Comparison of ENCODE assay signal across 6 cellular contexts in the genomic region with DNA sequence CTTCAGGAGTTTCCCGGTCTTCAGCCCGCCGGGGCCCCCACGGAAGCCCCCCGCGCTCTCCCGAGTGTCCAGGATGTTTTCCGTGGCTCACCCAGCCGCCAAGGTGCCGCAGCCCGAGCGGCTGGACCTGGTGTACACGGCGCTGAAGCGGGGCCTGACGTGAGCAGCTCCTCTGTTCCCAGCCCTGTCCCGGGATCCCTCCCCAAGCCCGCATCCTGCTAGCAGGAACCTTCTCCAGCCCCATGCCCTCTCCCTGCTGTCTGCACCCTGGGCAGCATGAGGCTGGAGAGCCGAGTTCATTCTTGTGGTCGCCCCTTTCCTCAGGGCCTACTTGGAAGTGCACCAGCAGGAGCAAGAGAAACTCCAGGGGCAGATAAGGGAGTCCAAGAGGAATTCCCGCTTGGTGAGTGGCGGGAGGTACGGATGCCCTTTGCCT. TPM values are rescaled to one million over a fixed set of nuclear protein-coding genes. Genes with fewer than 3 reads are reported as not detected.
DNase-seq lines count a peak whose midpoint lies in the region; ATAC-seq lines count a peak whose summit lies in the region.

No MANE protein-coding gene starts in this region.

- DNase-seq in CD4-positive, CD25-positive, alpha-beta regulatory T cell, result no peak
- peak; percentile 77 for DNase-seq in mesenchymal stem cell
- no peak for DNase-seq in NCI-H2227 treated with DMSO at 0.1 percent for 48 hours (lab: John Stamatoyannopoulos, UW)
- no peak for DNase-seq in activated effector memory CD4-positive, alpha-beta T cell treated with Interleukin-2 at 50 U/mL for 16 hours

- no peak overlapping the region for H4K91ac ChIP-seq in mesenchymal stem cell (ENCODE audit: low read length)

- peak overlapping the region; percentile 91 for H3K9ac ChIP-seq in mesenchymal stem cell (ENCODE audit: low read length)

- peaks cover 26% of the 10 kb centered on the region for H3K27me3 Mint-ChIP-seq in CD4-positive, CD25-positive, alpha-beta regulatory T cell
- no peaks in the 10 kb centered on the region for H3K27me3 Mint-ChIP-seq in activated T-helper 17 cell treated with anti-CD3 and anti-CD28 coated beads, Interleukin-2, amount 50 U/mL, for 72 hours

- H2BK12ac ChIP-seq in mesenchymal stem cell (ENCODE audit: low read length in 2 of 2), result no peak overlapping the region

- H2BK120ac ChIP-seq in mesenchymal stem cell (ENCODE audit: low read depth, low read length), result no peak overlapping the region

- peak overlapping the region in 1 of 2 experiments; percentile 79 for H3K23ac ChIP-seq in mesenchymal stem cell (ENCODE audit: low read length in 2 of 2)

- ATAC-seq in CD4-positive, CD25-positive, alpha-beta regulatory T cell (ENCODE audit: low read depth in 2 of 2), result no peak
- no peak for ATAC-seq in activated T-helper 17 cell treated with anti-CD3 and anti-CD28 coated beads, Interleukin-2, amount 50 U/mL, for 72 hours (replicated peaks)
- no peak for ATAC-seq in HG02938 (IDR thresholded peaks at IDR 0.05; ENCODE audit: unreplicated experiment)

- peak overlapping the region; percentile 96 for H3K4me2 ChIP-seq in mesenchymal stem cell (ENCODE audit: low read length, poor library complexity, severe bottlenecking)

- H2BK5ac ChIP-seq in mesenchymal stem cell (ENCODE audit: low read depth, low read length, poor library complexity, severe bottlenecking), result no peak overlapping the region

- peak overlapping the region; percentile 78 for H3K27ac ChIP-seq in CD4-positive, CD25-positive, alpha-beta regulatory T cell (ENCODE audit: insufficient read depth, low read length, poor library complexity, severe bottlenecking)
- no peak overlapping the region for H3K27ac ChIP-seq in mesenchymal stem cell (ENCODE audit: low read length, poor library complexity, severe bottlenecking)

- peak overlapping the region; percentile 48 to 88 (median 78) for H3K27ac Mint-ChIP-seq in CD4-positive, CD25-positive, alpha-beta regulatory T cell
- H3K27ac Mint-ChIP-seq in activated T-helper 17 cell treated with anti-CD3 and anti-CD28 coated beads, Interleukin-2, amount 50 U/mL, for 72 hours, result peak overlapping the region; percentile 46

- no peak overlapping the region for H2AFZ ChIP-seq in mesenchymal stem cell (ENCODE audit: low read depth, low read length)

- peaks cover 36% of the 10 kb centered on the region for H3K79me1 ChIP-seq in mesenchymal stem cell (replicated peaks; ENCODE audit: low read length, poor library complexity, severe bottlenecking)

- peak overlapping the region; percentile 62 to 85 (median 83) for H3K4me3 Mint-ChIP-seq in CD4-positive, CD25-positive, alpha-beta regulatory T cell
- H3K4me3 Mint-ChIP-seq in activated T-helper 17 cell treated with anti-CD3 and anti-CD28 coated beads, Interleukin-2, amount 50 U/mL, for 72 hours, result peak overlapping the region; percentile 67

- no peak overlapping the region for H4K8ac ChIP-seq in mesenchymal stem cell (ENCODE audit: low read length)

- peaks cover 3% of the 10 kb centered on the region for H3K36me3 ChIP-seq in CD4-positive, CD25-positive, alpha-beta regulatory T cell (ENCODE audit: control insufficient read depth, insufficient read depth, low read length)
- peaks cover 47 to 57% of the 10 kb centered on the region in 2 experiments for H3K36me3 ChIP-seq in mesenchymal stem cell (ENCODE audit: control insufficient read depth in 1 of 2, insufficient read depth in 2 of 2, low read depth in 1 of 2, low read length in 2 of 2)

- no peaks in the 10 kb centered on the region for H3K9me3 ChIP-seq in CD4-positive, CD25-positive, alpha-beta regulatory T cell (ENCODE audit: control insufficient read depth in 2 of 2, low read length in 2 of 2)
- no peaks in the 10 kb centered on the region for H3K9me3 ChIP-seq in mesenchymal stem cell (ENCODE audit: control insufficient read depth, low read length)

- no peak overlapping the region for H2AK5ac ChIP-seq in mesenchymal stem cell (ENCODE audit: low read length, severe bottlenecking)

- WGBS in mesenchymal stem cell, result 23% methylated on average over 23 of the region's 23 CpGs

- H3K36me3 Mint-ChIP-seq in CD4-positive, CD25-positive, alpha-beta regulatory T cell, result peaks cover 12% of the 10 kb centered on the region
- H3K36me3 Mint-ChIP-seq in activated T-helper 17 cell treated with anti-CD3 and anti-CD28 coated beads, Interleukin-2, amount 50 U/mL, for 72 hours (ENCODE audit: low read depth), result peaks cover 49% of the 10 kb centered on the region

- no peak overlapping the region for H3K4me3 ChIP-seq in CD4-positive, CD25-positive, alpha-beta regulatory T cell (ENCODE audit: low read depth, low read length)
- H3K4me3 ChIP-seq in mesenchymal stem cell (ENCODE audit: insufficient read depth in 1 of 2, low read depth in 1 of 2, low read length in 2 of 2), result peak overlapping the region in 1 of 2 experiments; percentile 81

- H3K4me1 ChIP-seq in CD4-positive, CD25-positive, alpha-beta regulatory T cell (ENCODE audit: control insufficient read depth, insufficient read depth, low read length, poor library complexity, severe bottlenecking), result peaks cover 25% of the 10 kb centered on the region
- peaks cover 46% of the 10 kb centered on the region for H3K4me1 ChIP-seq in mesenchymal stem cell (ENCODE audit: control insufficient read depth, insufficient read depth, low read depth, low read length)

- no peak overlapping the region for H3K14ac ChIP-seq in mesenchymal stem cell (ENCODE audit: low read length in 2 of 2)

- no peak overlapping the region for H2BK15ac ChIP-seq in mesenchymal stem cell (ENCODE audit: low read depth, poor library complexity, severe bottlenecking)

- H3K4me1 Mint-ChIP-seq in CD4-positive, CD25-positive, alpha-beta regulatory T cell, result peaks cover 8 to 69% (median 28%) of the 10 kb centered on the region in 4 donors
- peaks cover 22% of the 10 kb centered on the region for H3K4me1 Mint-ChIP-seq in activated T-helper 17 cell treated with anti-CD3 and anti-CD28 coated beads, Interleukin-2, amount 50 U/mL, for 72 hours

- no peaks in the 10 kb centered on the region for H3K27me3 ChIP-seq in CD4-positive, CD25-positive, alpha-beta regulatory T cell (ENCODE audit: control insufficient read depth, insufficient read depth, low read length)
- H3K27me3 ChIP-seq in mesenchymal stem cell (ENCODE audit: control insufficient read depth in 1 of 2, insufficient read depth in 1 of 2, low read length in 2 of 2), result no peaks in the 10 kb centered on the region

- H3K4ac ChIP-seq in mesenchymal stem cell (ENCODE audit: low read depth in 1 of 2, low read length in 2 of 2), result peak overlapping the region in 1 of 2 experiments; percentile 7

- H3K18ac ChIP-seq in mesenchymal stem cell (ENCODE audit: low read depth in 1 of 2, low read length in 2 of 2), result peak overlapping the region; percentile 58 to 83

- H3K9me3 Mint-ChIP-seq in CD4-positive, CD25-positive, alpha-beta regulatory T cell, result no peaks in the 10 kb centered on the region
- no peaks in the 10 kb centered on the region for H3K9me3 Mint-ChIP-seq in activated T-helper 17 cell treated with anti-CD3 and anti-CD28 coated beads, Interleukin-2, amount 50 U/mL, for 72 hours

RNA-seq across cellular contexts. Expression of gene RIPOR1, which starts 10.1 kb away (rescaled TPM):
- 16.6 TPM for total RNA-seq in CD4-positive, CD25-positive, alpha-beta regulatory T cell
- 1 to 10 TPM in 3 of 4 donors, under 1 TPM in 1; 0.91 to 3.1 (median 2.1) TPM for polyA plus RNA-seq in CD4-positive, CD25-positive, alpha-beta regulatory T cell
- total RNA-seq in activated T-helper 17 cell treated with anti-CD3 and anti-CD28 coated beads, Interleukin-2, amount 50 U/mL, for 72 hours, result 10 to 100 TPM; 30.4 to 57.0 TPM
- polyA plus RNA-seq in mesenchymal stem cell (2013, experiment 1 of 2), result 59.7 TPM
- 58.4 TPM for polyA plus RNA-seq in mesenchymal stem cell (2013, experiment 2 of 2)

RNA-seq across cellular contexts. Expression of gene CTCF, which starts 23.6 kb away (rescaled TPM):
- total RNA-seq in CD4-positive, CD25-positive, alpha-beta regulatory T cell, result 63.6 TPM
- polyA plus RNA-seq in CD4-positive, CD25-positive, alpha-beta regulatory T cell, result 10 to 100 TPM; 44.5 to 80.2 (median 52.9) TPM
- total RNA-seq in activated T-helper 17 cell treated with anti-CD3 and anti-CD28 coated beads, Interleukin-2, amount 50 U/mL, for 72 hours, result 10 to 100 TPM; 41.2 to 49.4 TPM
- polyA plus RNA-seq in mesenchymal stem cell (2013, experiment 1 of 2), result 19.8 TPM
- 18.5 TPM for polyA plus RNA-seq in mesenchymal stem cell (2013, experiment 2 of 2)

RNA-seq across cellular contexts. Expression of gene AGRP, which starts 55.3 kb away (rescaled TPM):
- total RNA-seq in CD4-positive, CD25-positive, alpha-beta regulatory T cell, result not detected
- not detected for polyA plus RNA-seq in CD4-positive, CD25-positive, alpha-beta regulatory T cell
- total RNA-seq in activated T-helper 17 cell treated with anti-CD3 and anti-CD28 coated beads, Interleukin-2, amount 50 U/mL, for 72 hours, result not detected
- not detected for polyA plus RNA-seq in mesenchymal stem cell (2013, experiment 1 of 2)
- not detected for polyA plus RNA-seq in mesenchymal stem cell (2013, experiment 2 of 2)

RNA-seq across cellular contexts. Expression of gene ATP6V0D1, which starts 57.7 kb away (rescaled TPM):
- 92.5 TPM for total RNA-seq in CD4-positive, CD25-positive, alpha-beta regulatory T cell
- polyA plus RNA-seq in CD4-positive, CD25-positive, alpha-beta regulatory T cell, result 100 to 1,000 TPM; 119 to 141 (median 133) TPM
- total RNA-seq in activated T-helper 17 cell treated with anti-CD3 and anti-CD28 coated beads, Interleukin-2, amount 50 U/mL, for 72 hours, result 10 to 100 TPM; 20.6 to 42.1 TPM
- 140 TPM for polyA plus RNA-seq in mesenchymal stem cell (2013, experiment 1 of 2)
- polyA plus RNA-seq in mesenchymal stem cell (2013, experiment 2 of 2), result 136 TPM
